In genomic region chr18:79945118-79946042, GRCh38 we compare ENCODE assay signal across 1 cellular context.
TF ChIP-seq lines count a peak whose summit lies in the region.

No MANE protein-coding gene starts in this region.

TF ChIP-seq in GM12878, 131 proteins besides CTCF, POLR2A, EP300 and RAD21 (continued from another document):
- peak; percentile 33; the same call in 1 of the 2 replicates for TF ChIP-seq MEF2A (IDR thresholded peaks at IDR 0.05; ENCODE audit: insufficient read depth, low read depth, low read length)
- TF ChIP-seq ZNF687 (IDR thresholded peaks at IDR 0.05), result no peak
- TF ChIP-seq RAD51 (IDR thresholded peaks at IDR 0.05), result peak; percentile 35; the same call in 1 of the 2 replicates
- TF ChIP-seq PAX8 (IDR thresholded peaks at IDR 0.05), result no peak
- no peak for TF ChIP-seq TAF1 (IDR thresholded peaks at IDR 0.05; ENCODE audit: borderline replicate concordance, low read depth, low read length)
- no peak for TF ChIP-seq BRCA1 (IDR thresholded peaks at IDR 0.05; ENCODE audit: low read depth, low read length)
- TF ChIP-seq MXI1 (IDR thresholded peaks at IDR 0.05; ENCODE audit: low read depth, low read length), result no peak
- TF ChIP-seq CEBPZ (IDR thresholded peaks at IDR 0.05; ENCODE audit: low read depth, low read length), result no peak
- TF ChIP-seq MTA3 (IDR thresholded peaks at IDR 0.05; ENCODE audit: borderline replicate concordance, low read length), result no peak
- TF ChIP-seq NR2F1 (conservative IDR thresholded peaks at IDR 0.05), result 0 out of 2 replicates have a peak, but pooled peaks have one; percentile 32
- no peak for TF ChIP-seq IKZF2 (IDR thresholded peaks at IDR 0.05)
- TF ChIP-seq YBX1 (IDR thresholded peaks at IDR 0.05), result no peak
- TF ChIP-seq ASH2L (IDR thresholded peaks at IDR 0.05; ENCODE audit: borderline replicate concordance, low read depth), result no peak
- no peak for TF ChIP-seq HDAC6 (IDR thresholded peaks at IDR 0.05; ENCODE audit: unreplicated experiment)
- no peak; the same call in 1 of the 2 replicates for TF ChIP-seq USF2 (IDR thresholded peaks at IDR 0.05; ENCODE audit: borderline replicate concordance, low read depth, low read length)
- no peak for TF ChIP-seq PML (IDR thresholded peaks at IDR 0.05; ENCODE audit: low read length)
- TF ChIP-seq MEF2B (IDR thresholded peaks at IDR 0.05; ENCODE audit: partially characterized antibody, poor library complexity, severe bottlenecking), result peak; percentile 90
- TF ChIP-seq RELA (IDR thresholded peaks at IDR 0.05; ENCODE audit: borderline replicate concordance, partially characterized antibody), result no peak
- TF ChIP-seq HDGF (IDR thresholded peaks at IDR 0.05), result no peak
- TF ChIP-seq MTA2 (IDR thresholded peaks at IDR 0.05; ENCODE audit: low read depth), result no peak
- 0 out of 2 replicates have a peak, but pooled peaks have one; percentile 18 for TF ChIP-seq GATAD2B (conservative IDR thresholded peaks at IDR 0.05; ENCODE audit: low read depth)
- TF ChIP-seq MYB (IDR thresholded peaks at IDR 0.05; ENCODE audit: borderline replicate concordance, low read depth, low read length), result no peak
- no peak for TF ChIP-seq PAX5 (IDR thresholded peaks at IDR 0.05; ENCODE audit: borderline replicate concordance, low read depth, low read length)
- TF ChIP-seq ETV6 (conservative IDR thresholded peaks at IDR 0.05 in 1 of 2, IDR thresholded peaks at IDR 0.05 in 1 of 2; ENCODE audit: borderline replicate concordance in 1 of 2, low read depth in 1 of 2), result no peak
- TF ChIP-seq STAT1 (conservative IDR thresholded peaks at IDR 0.05), result no peak
- TF ChIP-seq SIX5 (IDR thresholded peaks at IDR 0.05; ENCODE audit: low read depth, low read length, severe bottlenecking), result no peak
- TF ChIP-seq SP1 (IDR thresholded peaks at IDR 0.05; ENCODE audit: low read depth, low read length), result no peak
TF ChIP-seq in GM12878: peak in this region for 7.
